Comparison of ENCODE assay signal across 16 cellular contexts in genomic region chr13:99093997-99094396, GRCh38.
DNase-seq lines count a peak whose midpoint lies in the region; TF ChIP-seq lines count a peak whose summit lies in the region.
"Had no signal": no experiment of that assay in that cellular context is flagged by ENCODE, and none has a peak within 500 bp of the region (broad histone marks: within the 10 kb centered on the region; RNA-seq: fewer than 3 reads in every experiment).

No MANE protein-coding gene starts in this region.

- no peak for TF ChIP-seq CTCF in mammary epithelial cell (conservative IDR thresholded peaks at IDR 0.05 in 1 of 2, IDR thresholded peaks at IDR 0.05 in 1 of 2; ENCODE audit: extremely low read depth in 1 of 2, insufficient read depth in 1 of 2, low read depth in 1 of 2, low read length in 2 of 2)
- no peak for TF ChIP-seq CTCF in MCF 10A (IDR thresholded peaks at IDR 0.05; ENCODE audit: unreplicated experiment)
- TF ChIP-seq CTCF in epithelial cell of esophagus (IDR thresholded peaks at IDR 0.05; ENCODE audit: insufficient read depth, low read depth, low read length, missing control alignments): no peak
- no peak for TF ChIP-seq CTCF in prostate gland (IDR thresholded peaks at IDR 0.05)

- dilution Hi-C loops in mammary epithelial cell (cut with HindIII; ENCODE audit: low sequenced_read_pairs): loop anchor here (5.0 to 10.0 kb wide), 2 partner anchors 58 to 171 kb away; no protein-coding TSS in a partner anchor

- H3K36me3 Mint-ChIP-seq in MCF 10A (ENCODE audit: insufficient read depth, unreplicated experiment): no peaks in the 10 kb centered on the region
- H3K36me3 Mint-ChIP-seq: CD4-positive, alpha-beta memory T cell had no signal

- no peaks in the 10 kb centered on the region for H3K9me3 Mint-ChIP-seq in MCF 10A (ENCODE audit: unreplicated experiment)
- H3K9me3 Mint-ChIP-seq: CD4-positive, alpha-beta memory T cell had no signal

- H3K4me1 Mint-ChIP-seq in MCF 10A (ENCODE audit: insufficient read depth, unreplicated experiment): no peaks in the 10 kb centered on the region

- WGBS in mammary epithelial cell (ENCODE audit: low coverage, missing lambda C conversion rate): 96% methylated on average over 3 of the region's 3 CpGs
- WGBS in prostate gland: 72% methylated on average over 3 of the region's 3 CpGs

- no peaks in the 10 kb centered on the region for H3K27me3 Mint-ChIP-seq in MCF 10A (ENCODE audit: insufficient read depth, unreplicated experiment)
- H3K27me3 Mint-ChIP-seq: CD4-positive, alpha-beta memory T cell had no signal

- no peak overlapping the region for H3K4me2 ChIP-seq in mammary epithelial cell (ENCODE audit: insufficient read depth, low read depth, low read length)

- H3K4me3 ChIP-seq in mammary epithelial cell (replicated peaks in 1 of 3; ENCODE audit: insufficient read depth in 1 of 3, low read depth in 2 of 3, low read length in 3 of 3): no peak overlapping the region
- H3K4me3 ChIP-seq in epithelial cell of esophagus (ENCODE audit: low read length): no peak overlapping the region
- H3K4me3 ChIP-seq in prostate gland: no peak overlapping the region
- H3K4me3 ChIP-seq: GM23248 had no signal

- H2AFZ ChIP-seq in mammary epithelial cell (ENCODE audit: low read depth, low read length): no peak overlapping the region
- H2AFZ ChIP-seq: GM23248 had no signal

- H3K79me2 ChIP-seq in mammary epithelial cell (ENCODE audit: insufficient read depth, low read length): no peaks in the 10 kb centered on the region

- no peak overlapping the region for H3K27ac ChIP-seq in mammary epithelial cell (ENCODE audit: insufficient read depth, low read depth, low read length)
- no peak overlapping the region for H3K27ac ChIP-seq in prostate gland
- H3K27ac ChIP-seq: 22Rv1, GM23248 had no signal

- H3K4me1 ChIP-seq in mammary epithelial cell (ENCODE audit: insufficient read depth, low read length) (no peaks in the 10 kb centered on the region), prostate gland (replicated peaks) (no peaks in the 10 kb centered on the region)
- H3K4me1 ChIP-seq: Caco-2 had no signal

- TF ChIP-seq POLR2A in prostate gland (IDR thresholded peaks at IDR 0.05): no peak

- intact Hi-C loops in mammary epithelial cell (cut with micrococcal nuclease) (loop anchor here (5.0 kb wide), 1 partner anchor 1047 kb away; no protein-coding TSS in a partner anchor), MCF 10A (cut with micrococcal nuclease) (no loop called here), prostate gland (cut with DNase I) (no loop called here)

- POLR2A ChIA-PET in MCF 10A (lab: Yijun Ruan, JAX): interaction anchor here (0.5 to 0.8 kb wide), 2 partner anchors 56 to 69 kb away, joined by 3 to 4 read pairs; no protein-coding TSS in a partner anchor

- no peaks in the 10 kb centered on the region for H3K36me3 ChIP-seq in mammary epithelial cell (ENCODE audit: insufficient read depth, low read length)
- H3K36me3 ChIP-seq in prostate gland: no peaks in the 10 kb centered on the region

- H3K27me3 ChIP-seq in mammary epithelial cell (ENCODE audit: insufficient read depth, low read length) (no peaks in the 10 kb centered on the region), prostate gland (replicated peaks; ENCODE audit: insufficient read depth) (no peaks in the 10 kb centered on the region)

- no peak overlapping the region for H3K4me3 Mint-ChIP-seq in MCF 10A (ENCODE audit: unreplicated experiment)
- H3K4me3 Mint-ChIP-seq: CD4-positive, alpha-beta memory T cell had no signal

- no TSS peak for BruUV-seq in mammary epithelial cell (replicated peaks; lab: Mats Ljungman, UMichigan)
- no TSS peak for BruUV-seq in MCF 10A (replicated peaks; lab: Mats Ljungman, UMichigan)

- H3K9ac ChIP-seq in mammary epithelial cell (ENCODE audit: insufficient read depth, low read length): no peak overlapping the region
- H3K9ac ChIP-seq: GM23248 had no signal

- DNase-seq in mammary epithelial cell (peak; percentile 4), MCF 10A (ENCODE audit: unreplicated experiment) (no peak), epithelial cell of esophagus (ENCODE audit: low read depth) (peak; percentile 45), prostate gland (ENCODE audit: low spot score) (peak; percentile 33), NCI-H2227 (lab: John Stamatoyannopoulos, UW; ENCODE audit: unreplicated experiment) (no peak), amygdala (lab: John Stamatoyannopoulos, UW) (no peak), AML-193 (lab: John Stamatoyannopoulos, UW) (no peak)
- DNase-seq: C1 segment of cervical spinal cord; Caco-2; CD4-positive, alpha-beta memory T cell; DMS153; DND-41; GM23248; H7; HCEC 1CT had no signal

- CTCF ChIA-PET in mammary epithelial cell (lab: Charles Lee; ENCODE audit: low non-redundant PET): no interaction called here
- CTCF ChIA-PET in MCF 10A (lab: Yijun Ruan, JAX): interaction anchor here (0.6 kb wide), 1 partner anchor 89 kb away, joined by 3 read pairs; no protein-coding TSS in a partner anchor

- in situ Hi-C loops in mammary epithelial cell (cut with MboI; ENCODE audit: low sequenced_read_pairs in 2 of 2): no loop called here

- no peak overlapping the region for H3K27ac Mint-ChIP-seq in MCF 10A (ENCODE audit: low read depth, unreplicated experiment)
- H3K27ac Mint-ChIP-seq: CD4-positive, alpha-beta memory T cell had no signal

- H3K9me3 ChIP-seq in mammary epithelial cell (replicated peaks; ENCODE audit: insufficient read depth, low read length) (no peaks in the 10 kb centered on the region), prostate gland (no peaks in the 10 kb centered on the region)
- H3K9me3 ChIP-seq: Caco-2 had no signal

- no peaks in the 10 kb centered on the region for H4K20me1 ChIP-seq in mammary epithelial cell (ENCODE audit: insufficient read depth, low read length)

Comparison
In these comparisons a context has a peak if more than half of its experiments do, and no peak if none do; other contexts are left out.
1. DNase-seq: peak in mammary epithelial cell (single experiment), epithelial cell of esophagus (single experiment) and prostate gland (single experiment); none in MCF 10A (single experiment), NCI-H2227 (single experiment), amygdala (0 of 56) and AML-193 (0 of 2).